In genomic region chr12:62603061-62603810, GRCh38 we compare ENCODE assay signal across 1 cellular context.
TF ChIP-seq lines count a peak whose summit lies in the region.

No MANE protein-coding gene starts in this region.

TF ChIP-seq in K562, 482 proteins besides CTCF, POLR2A, EP300 and RAD21 (continued from another document and continues in another):
- TF ChIP-seq TAF1 (IDR thresholded peaks at IDR 0.05; ENCODE audit: control insufficient read depth, extremely low read depth, insufficient read depth, low read length, severe bottlenecking), result peak; percentile 38
- no peak for TF ChIP-seq MYBL2 (IDR thresholded peaks at IDR 0.05; ENCODE audit: low read depth)
- no peak for TF ChIP-seq MYBL2 (CRISPR knock-in tag; IDR thresholded peaks at IDR 0.05; ENCODE audit: borderline replicate concordance)
- peak; percentile 9; the same call in 1 of the 2 replicates for TF ChIP-seq ETV1 (tag; conservative IDR thresholded peaks at IDR 0.05; ENCODE audit: low read depth)
- TF ChIP-seq CUX1 (CRISPR knock-in tag; IDR thresholded peaks at IDR 0.05), result no peak
- peak; percentile 29; the same call in 1 of the 2 replicates for TF ChIP-seq PML (IDR thresholded peaks at IDR 0.05; ENCODE audit: low read length)
- peak; percentile 57 for TF ChIP-seq TBP (optimal IDR thresholded peaks at IDR 0.05; ENCODE audit: low read depth, low read length)
- peak; percentile 92 for TF ChIP-seq E2F3 (CRISPR knock-in tag; IDR thresholded peaks at IDR 0.05)
- TF ChIP-seq NR4A1 (CRISPR knock-in tag; IDR thresholded peaks at IDR 0.05), result no peak
- no peak for TF ChIP-seq NR4A1 (tag; IDR thresholded peaks at IDR 0.05)
- peak; percentile 60 for TF ChIP-seq U2AF1 (optimal IDR thresholded peaks at IDR 0.05; ENCODE audit: low read depth, low read length)
- peak; percentile 17; the same call in 1 of the 2 replicates for TF ChIP-seq RNF2 (IDR thresholded peaks at IDR 0.05)
- TF ChIP-seq ZSCAN29 (IDR thresholded peaks at IDR 0.05), result peak; percentile 45; the same call in 1 of the 2 replicates
- TF ChIP-seq ELK1 (CRISPR knock-in tag; IDR thresholded peaks at IDR 0.05), result no peak
- peak; percentile 35; the same call in 1 of the 2 replicates for TF ChIP-seq ATF7 (IDR thresholded peaks at IDR 0.05)
- no peak for TF ChIP-seq ZHX1 (conservative IDR thresholded peaks at IDR 0.05; ENCODE audit: low read length)
- peak; percentile 45 for TF ChIP-seq CXXC5 (CRISPR knock-in tag; IDR thresholded peaks at IDR 0.05)
- 0 out of 2 replicates have a peak, but pooled peaks have one; percentile 10 for TF ChIP-seq RERE (CRISPR knock-in tag; IDR thresholded peaks at IDR 0.05; ENCODE audit: borderline replicate concordance)
- peak in 1 of 2 experiments; percentile 67; a peak in 1 of 4 replicates for TF ChIP-seq TEAD1 (CRISPR knock-in tag; IDR thresholded peaks at IDR 0.05)
- TF ChIP-seq KDM4B (IDR thresholded peaks at IDR 0.05; ENCODE audit: borderline replicate concordance in 2 of 2, low read depth in 1 of 2), result peak in 1 of 2 experiments; percentile 37; a peak in 1 of 4 replicates
- no peak for TF ChIP-seq ZNF696 (CRISPR knock-in tag; conservative IDR thresholded peaks at IDR 0.05)
- TF ChIP-seq E2F1 (CRISPR knock-in tag; IDR thresholded peaks at IDR 0.05), result peak; percentile 76
- TF ChIP-seq HBP1 (CRISPR knock-in tag; IDR thresholded peaks at IDR 0.05), result peak; percentile 84
- TF ChIP-seq ELF4 (CRISPR knock-in tag; IDR thresholded peaks at IDR 0.05), result peak; percentile 71; the same call in 1 of the 2 replicates
- TF ChIP-seq POLR2H (tag; IDR thresholded peaks at IDR 0.05; ENCODE audit: low read depth), result peak; percentile 41; the same call in 1 of the 2 replicates
- peak; percentile 83; the same call in 1 of the 2 replicates for TF ChIP-seq ZBTB26 (CRISPR knock-in tag; IDR thresholded peaks at IDR 0.05)
- TF ChIP-seq ZNF740 (CRISPR knock-in tag; IDR thresholded peaks at IDR 0.05), result peak; percentile 37; the same call in 1 of the 2 replicates
- no peak for TF ChIP-seq ZNF740 (tag; IDR thresholded peaks at IDR 0.05)
- peak; percentile 22 for TF ChIP-seq KAT2B (IDR thresholded peaks at IDR 0.05; ENCODE audit: low read depth, low read length)
- 0 out of 2 replicates have a peak, but pooled peaks have one; percentile 28 for TF ChIP-seq PREB (CRISPR knock-in tag; IDR thresholded peaks at IDR 0.05)
- peak; percentile 84 for TF ChIP-seq HNRNPLL (IDR thresholded peaks at IDR 0.05; ENCODE audit: low read depth, low read length, poor library complexity, severe bottlenecking)
- peak; percentile 68; the same call in 1 of the 2 replicates for TF ChIP-seq GTF2E2 (tag; IDR thresholded peaks at IDR 0.05)
- TF ChIP-seq NKRF (IDR thresholded peaks at IDR 0.05; ENCODE audit: borderline replicate concordance), result 0 out of 2 replicates have a peak, but pooled peaks have one; percentile 20
